In the genomic region with DNA sequence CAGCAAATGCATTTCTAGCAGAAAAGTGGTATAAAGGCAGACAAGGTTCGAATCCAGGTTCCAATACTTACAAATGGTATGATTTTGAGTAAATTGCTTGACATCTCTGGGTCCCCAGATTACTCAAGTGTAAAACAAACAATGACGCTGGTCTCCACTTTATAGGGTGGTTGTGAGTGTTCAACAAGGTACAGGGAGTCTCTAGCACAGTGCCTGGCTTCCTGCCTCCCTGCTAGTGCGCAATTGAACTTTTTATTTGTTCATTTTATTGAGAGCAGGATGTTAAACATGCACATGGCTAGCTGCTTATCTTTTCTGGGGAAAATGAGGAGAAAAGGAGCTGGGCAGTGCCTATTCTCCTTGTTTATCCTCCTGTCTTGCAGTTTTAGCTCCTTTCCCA, we compare ENCODE assay signal across 22 cellular contexts.
"Had no signal": no experiment of that assay in that cellular context is flagged by ENCODE, and none has a peak within 500 bp of the region (broad histone marks: within the 10 kb centered on the region; RNA-seq: fewer than 3 reads in every experiment).

No MANE protein-coding gene starts in this region.

- H3K9me3 ChIP-seq: MG63 had no signal

- DNase-seq: activated CD4-positive, alpha-beta T cell treated with anti-CD3 and anti-CD28 coated beads, Interleukin-2, amount 10 ng/mL, durations not matched to agents 24 days and 14 days; activated CD4-positive, alpha-beta T cell treated with anti-CD3 and anti-CD28 coated beads, Interleukin-2, amount 50 U/mL, for 48 hours; activated CD4-positive, CD25-positive, alpha-beta regulatory T cell treated with anti-CD3 and anti-CD28 coated beads, Interleukin-2, amount 50 U/mL, for 72 hours; activated CD8-positive, alpha-beta memory T cell treated with anti-CD3 and anti-CD28 coated beads, Interleukin-2, amount 10 ng/mL, durations not matched to agents 7 days and 5 days; activated effector memory CD4-positive, alpha-beta T cell treated with Interleukin-2 at 50 U/mL for 16 hours; activated naive CD4-positive, alpha-beta T cell treated with anti-CD3 and anti-CD28 coated beads for 36 hours; activated T-cell treated with anti-CD3 and anti-CD28 coated beads, Interleukin-2, amount 50 U/mL, for 24 hours; amygdala; MG63; MV-4-11; NCI-H1092 treated with DMSO at 0.1 percent for 48 hours; NCI-H1417 treated with DMSO at 0.1 percent for 48 hours; NCI-H1694; NCI-H2029; NCI-H2107; NCI-H2171 treated with DMSO at 0.1 percent for 48 hours; NCI-H226; NCI-H526; PC-9; SHP77 treated with DMSO at 0.1 percent for 48 hours had no signal

- H3K27ac ChIP-seq: KMS-11, PC-9 had no signal

- ATAC-seq: activated CD8-positive, alpha-beta memory T cell treated with anti-CD3 and anti-CD28 coated beads, Interleukin-2, amount 10 ng/mL, durations not matched to agents 7 days and 5 days; WTC11 had no signal

- H3K4me3 ChIP-seq: MG63, PC-9 had no signal

- H3K36me3 ChIP-seq: MG63 had no signal
